1 cellular context compared by ENCODE assay signal in genomic region chr1:219954736-219955421, GRCh38.
TF ChIP-seq lines count a peak whose summit lies in the region.

No MANE protein-coding gene starts in this region.

TF ChIP-seq in HepG2, 621 proteins besides CTCF, POLR2A, EP300 and RAD21 (continued from another document and continues in another):
- TF ChIP-seq MLX (CRISPR knock-in tag; IDR thresholded peaks at IDR 0.05) (0 out of 2 replicates have a peak, but pooled peaks have one; percentile 55), ZBTB33 (CRISPR knock-in tag; IDR thresholded peaks at IDR 0.05) (no peak), ZNF317 (CRISPR knock-in tag; IDR thresholded peaks at IDR 0.05) (no peak), BCL6 (CRISPR knock-in tag; IDR thresholded peaks at IDR 0.05) (peak; percentile 75), TEAD3 (CRISPR knock-in tag; optimal IDR thresholded peaks at IDR 0.05; ENCODE audit: borderline replicate concordance) (no peak), ATRX (CRISPR knock-in tag; IDR thresholded peaks at IDR 0.05; ENCODE audit: borderline replicate concordance) (no peak), ZNF33A (CRISPR knock-in tag; IDR thresholded peaks at IDR 0.05; ENCODE audit: borderline replicate concordance) (peak; percentile 29; the same call in 1 of the 2 replicates), ELF3 (CRISPR knock-in tag; IDR thresholded peaks at IDR 0.05) (peak; percentile 42; the same call in 1 of the 2 replicates), HOXD1 (CRISPR knock-in tag; IDR thresholded peaks at IDR 0.05) (no peak), GATAD2A (CRISPR knock-in tag; IDR thresholded peaks at IDR 0.05) (peak; percentile 63), ZNF740 (CRISPR knock-in tag; IDR thresholded peaks at IDR 0.05) (no peak), YY1 (IDR thresholded peaks at IDR 0.05; ENCODE audit: insufficient read depth, insufficient replicate concordance, low read depth, low read length) (no peak), MAZ (IDR thresholded peaks at IDR 0.05; ENCODE audit: borderline replicate concordance, low read depth, low read length) (no peak), MAZ (CRISPR knock-in tag; IDR thresholded peaks at IDR 0.05; ENCODE audit: low read depth) (no peak), IRX3 (CRISPR knock-in tag; IDR thresholded peaks at IDR 0.05; ENCODE audit: borderline replicate concordance, low read depth) (no peak), ZMYM3 (CRISPR knock-in tag; IDR thresholded peaks at IDR 0.05) (no peak), ZNF781 (CRISPR knock-in tag; IDR thresholded peaks at IDR 0.05; ENCODE audit: borderline replicate concordance, not compliant biosample characterization) (no peak), ZNF318 (CRISPR knock-in tag; IDR thresholded peaks at IDR 0.05) (no peak), ZNF180 (CRISPR knock-in tag; IDR thresholded peaks at IDR 0.05; ENCODE audit: borderline replicate concordance, low read depth) (no peak), KLF16 (CRISPR knock-in tag; IDR thresholded peaks at IDR 0.05) (peak in 1 of 2 experiments; percentile 53; a peak in 1 of 4 replicates), ZBTB26 (CRISPR knock-in tag; IDR thresholded peaks at IDR 0.05; ENCODE audit: borderline replicate concordance) (no peak), NR1H2 (CRISPR knock-in tag; IDR thresholded peaks at IDR 0.05; ENCODE audit: borderline replicate concordance, low read depth) (no peak), ARNT (IDR thresholded peaks at IDR 0.05) (no peak), ZKSCAN5 (CRISPR knock-in tag; IDR thresholded peaks at IDR 0.05) (no peak), MYNN (CRISPR knock-in tag; IDR thresholded peaks at IDR 0.05; ENCODE audit: low read depth) (no peak), ZNF18 (CRISPR knock-in tag; IDR thresholded peaks at IDR 0.05; ENCODE audit: insufficient replicate concordance) (no peak), ZBTB21 (CRISPR knock-in tag; IDR thresholded peaks at IDR 0.05) (no peak), HOXA7 (CRISPR knock-in tag; IDR thresholded peaks at IDR 0.05) (no peak), ZNF280B (CRISPR knock-in tag; IDR thresholded peaks at IDR 0.05; ENCODE audit: borderline replicate concordance) (no peak), MIXL1 (CRISPR knock-in tag; IDR thresholded peaks at IDR 0.05) (peak; percentile 74; the same call in 1 of the 2 replicates), PHF5A (CRISPR knock-in tag; IDR thresholded peaks at IDR 0.05; ENCODE audit: low read depth, unreplicated experiment) (no peak), ZNF224 (CRISPR knock-in tag; IDR thresholded peaks at IDR 0.05) (no peak), TFDP1 (CRISPR knock-in tag; IDR thresholded peaks at IDR 0.05; ENCODE audit: borderline replicate concordance) (no peak), ZNF414 (CRISPR knock-in tag; IDR thresholded peaks at IDR 0.05) (no peak), FOXK2 (IDR thresholded peaks at IDR 0.05) (peak; percentile 35; the same call in 1 of the 2 replicates), ZNF383 (CRISPR knock-in tag; IDR thresholded peaks at IDR 0.05; ENCODE audit: borderline replicate concordance) (no peak), ZBTB8A (CRISPR knock-in tag; IDR thresholded peaks at IDR 0.05; ENCODE audit: borderline replicate concordance, low read depth) (no peak), ZNF780A (CRISPR knock-in tag; IDR thresholded peaks at IDR 0.05) (no peak), LCORL (IDR thresholded peaks at IDR 0.05) (peak; percentile 59; the same call in 1 of the 2 replicates), LCORL (CRISPR knock-in tag; IDR thresholded peaks at IDR 0.05) (peak; percentile 51; the same call in 1 of the 2 replicates), TBX3 (IDR thresholded peaks at IDR 0.05; ENCODE audit: borderline replicate concordance) (no peak), PBX2 (CRISPR knock-in tag; IDR thresholded peaks at IDR 0.05) (no peak), YEATS2 (CRISPR knock-in tag; IDR thresholded peaks at IDR 0.05; ENCODE audit: borderline replicate concordance) (no peak), MAF1 (CRISPR knock-in tag; IDR thresholded peaks at IDR 0.05; ENCODE audit: borderline replicate concordance) (no peak), HOXA5 (CRISPR knock-in tag; IDR thresholded peaks at IDR 0.05) (no peak), YEATS4 (CRISPR knock-in tag; IDR thresholded peaks at IDR 0.05; ENCODE audit: borderline replicate concordance) (peak; percentile 62; the same call in 1 of the 2 replicates), RBM39 (IDR thresholded peaks at IDR 0.05; ENCODE audit: low read depth, low read length, poor library complexity, severe bottlenecking) (no peak)
